ENCODE assay signal across 6 cellular contexts in genomic region chr6:30914854-30915590, GRCh38.
DNase-seq lines count a peak whose midpoint lies in the region; ATAC-seq and TF ChIP-seq lines count a peak whose summit lies in the region.

No MANE protein-coding gene starts in this region.

- H3K4me3 ChIP-seq in epithelial cell of esophagus (ENCODE audit: low read length) (peak overlapping the region; percentile 48), skin epidermis (peak overlapping the region; percentile 39 to 74 (median 46))

- H3K27ac ChIP-seq in skin epidermis: peak overlapping the region; percentile 67 to 94 (median 87)

- no peak for ATAC-seq in GM18858 (IDR thresholded peaks at IDR 0.05; ENCODE audit: unreplicated experiment)

- TF ChIP-seq CTCF in epithelial cell of esophagus (IDR thresholded peaks at IDR 0.05; ENCODE audit: insufficient read depth, low read depth, low read length, missing control alignments): no peak

- DNase-seq in NCI-H146 (lab: John Stamatoyannopoulos, UW) (peak; percentile 12), NCI-H146 treated with DMSO at 0.1 percent for 48 hours (lab: John Stamatoyannopoulos, UW; ENCODE audit: unreplicated experiment) (no peak), epithelial cell of esophagus (ENCODE audit: low read depth) (no peak), NCI-H345 (lab: John Stamatoyannopoulos, UW) (no peak)
